ENCODE assay signal across 11 cellular contexts in the genomic region with DNA sequence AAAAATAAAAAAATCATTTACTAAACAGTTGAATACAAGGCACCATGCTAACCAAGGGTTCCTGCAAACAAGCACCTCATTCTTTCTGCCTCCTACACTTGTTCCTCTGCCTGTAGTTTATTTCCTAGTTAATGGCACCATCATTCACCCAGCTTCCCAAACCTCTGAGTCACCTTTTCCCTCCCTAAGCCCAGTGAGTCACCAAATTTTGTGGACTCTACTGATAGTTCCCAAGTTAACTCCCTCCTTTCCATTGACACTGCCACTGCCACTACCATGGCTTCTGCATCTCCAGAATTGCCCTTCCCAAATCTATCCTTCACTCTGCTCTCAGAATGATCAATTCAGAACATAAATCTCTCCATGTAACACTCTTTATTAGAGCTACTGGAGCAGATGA. TPM values are rescaled to one million over a fixed set of nuclear protein-coding genes. Genes with fewer than 3 reads are reported as not detected.
DNase-seq lines count a peak whose midpoint lies in the region; ATAC-seq, FAIRE-seq and TF ChIP-seq lines count a peak whose summit lies in the region.
"Had no signal": no experiment of that assay in that cellular context is flagged by ENCODE, and none has a peak within 500 bp of the region (broad histone marks: within the 10 kb centered on the region; RNA-seq: fewer than 3 reads in every experiment).

No MANE protein-coding gene starts in this region.

- peaks cover 14% of the 10 kb centered on the region for H3K4me1 ChIP-seq in SJCRH30
- H3K4me1 ChIP-seq in gastrocnemius medialis = no peaks in the 10 kb centered on the region
- H3K4me1 ChIP-seq: vagina had no signal

- no peak overlapping the region for H3K4me3 ChIP-seq in SJCRH30
- H3K4me3 ChIP-seq in gastrocnemius medialis = no peak overlapping the region
- H3K4me3 ChIP-seq: vagina had no signal

- H3K27ac ChIP-seq in SJCRH30 (no peak overlapping the region), gastrocnemius medialis (no peak overlapping the region)
- H3K27ac ChIP-seq: vagina had no signal

- H3K36me3 ChIP-seq in SJCRH30 = no peaks in the 10 kb centered on the region
- no peaks in the 10 kb centered on the region for H3K36me3 ChIP-seq in gastrocnemius medialis
- H3K36me3 ChIP-seq: vagina had no signal

- peak; percentile 40 for DNase-seq in H54 (ENCODE audit: insufficient read length, low spot score)
- peak; percentile 29 to 34 for DNase-seq in SJCRH30
- peak; percentile 26 for DNase-seq in fibroblast of the conjunctiva (ENCODE audit: low read depth)
- DNase-seq in gastrocnemius medialis = no peak
- no peak for DNase-seq in activated CD8-positive, alpha-beta memory T cell treated with anti-CD3 and anti-CD28 coated beads, Interleukin-2, amount 50 U/mL, for 4 hours
- DNase-seq in central memory CD4-positive, alpha-beta T cell = no peak
- DNase-seq in NCI-H128 (lab: John Stamatoyannopoulos, UW; ENCODE audit: unreplicated experiment) = no peak
- DNase-seq in activated CD4-positive, alpha-beta T cell treated with anti-CD3 and anti-CD28 coated beads, Interleukin-2, amount 50 U/mL, for 48 hours = no peak
- DNase-seq: activated T-cell treated with anti-CD3 and anti-CD28 coated beads, Interleukin-2, amount 50 U/mL, for 48 hours; NCI-H2029 had no signal

- FAIRE-seq in H54 (lab: Jason Lieb, UNC) = peak; percentile 96

- no peaks in the 10 kb centered on the region for H3K9me3 ChIP-seq in SJCRH30 (replicated peaks)
- no peaks in the 10 kb centered on the region for H3K9me3 ChIP-seq in gastrocnemius medialis
- H3K9me3 ChIP-seq: vagina had no signal

- intact Hi-C loops in gastrocnemius medialis (cut with DNase I; ENCODE audit: low total_unique reads) = no loop called here

- in situ Hi-C loops in gastrocnemius medialis (cut with MboI; ENCODE audit: low sequenced_read_pairs in 4 of 4) = no loop called here

- H3K27me3 ChIP-seq in SJCRH30 (no peaks in the 10 kb centered on the region), gastrocnemius medialis (no peaks in the 10 kb centered on the region)
- H3K27me3 ChIP-seq: vagina had no signal

- TF ChIP-seq POLR2A in H54 (IDR thresholded peaks at IDR 0.05; ENCODE audit: low read depth, low read length) = no peak
- no peak for TF ChIP-seq POLR2A in gastrocnemius medialis (IDR thresholded peaks at IDR 0.05)

- TF ChIP-seq CTCF in gastrocnemius medialis (IDR thresholded peaks at IDR 0.05 in 4 of 5, conservative IDR thresholded peaks at IDR 0.05 in 1 of 5) = no peak

- ATAC-seq in gastrocnemius medialis = peak; percentile 46 to 50

RNA-seq across cellular contexts. Expression of gene GARIN2, which starts 2.0 kb away (rescaled TPM):
- total RNA-seq in SJCRH30 (2014; rRNA removed; shearing (Covaris generic)) = not detected in 2 replicates
- not detected for total RNA-seq in gastrocnemius medialis
- total RNA-seq: vagina had no signal

RNA-seq across cellular contexts. Expression of gene PALS1, which starts 54.0 kb away (rescaled TPM):
- total RNA-seq in SJCRH30 (2014; rRNA removed; shearing (Covaris generic)) = 23.8 and 24.2 TPM in 2 replicates
- total RNA-seq in gastrocnemius medialis = 10 to 100 TPM; 15.5 to 24.1 (median 18.5) TPM

Comparison
In these comparisons a context has a peak if more than half of its experiments do, and no peak if none do; other contexts are left out.
1. DNase-seq: peak in H54 (single experiment), SJCRH30 (2 of 2) and fibroblast of the conjunctiva (single experiment); none in gastrocnemius medialis (0 of 2), activated CD8-positive, alpha-beta memory T cell treated with anti-CD3 and anti-CD28 coated beads, Interleukin-2, amount 50 U/mL, for 4 hours (single experiment), central memory CD4-positive, alpha-beta T cell (single experiment), NCI-H128 (single experiment) and activated CD4-positive, alpha-beta T cell treated with anti-CD3 and anti-CD28 coated beads, Interleukin-2, amount 50 U/mL, for 48 hours (0 of 2).